In genomic region chr4:174262624-174263444, GRCh38 we compare ENCODE assay signal across 27 cellular contexts. TPM values are rescaled to one million over a fixed set of nuclear protein-coding genes. Genes with fewer than 3 reads are reported as not detected.
DNase-seq lines count a peak whose midpoint lies in the region; ATAC-seq, FAIRE-seq and TF ChIP-seq lines count a peak whose summit lies in the region.
"Had no signal": no experiment of that assay in that cellular context is flagged by ENCODE, and none has a peak within 500 bp of the region (broad histone marks: within the 10 kb centered on the region; RNA-seq: fewer than 3 reads in every experiment).

No MANE protein-coding gene starts in this region.

- POLR2A ChIA-PET in GM12878 (lab: Charles Lee), result no interaction called here
- POLR2A ChIA-PET in naive thymus-derived CD4-positive, alpha-beta T cell (lab: Charles Lee), result interaction anchor here (0.7 kb wide), 1 partner anchor 11 kb away, joined by 3 read pairs; no protein-coding TSS in a partner anchor

- H3K9ac ChIP-seq in GM12878 (ENCODE audit: control insufficient read depth, insufficient read depth, low read length), result no peak overlapping the region
- H3K9ac ChIP-seq: BLaER1 had no signal

- H3K4me3 ChIP-seq in BE2C (ENCODE audit: low read depth, low read length), result peak overlapping the region; percentile 83
- H3K4me3 ChIP-seq in GM12878, result no peak overlapping the region
- no peak overlapping the region for H3K4me3 ChIP-seq in naive thymus-derived CD4-positive, alpha-beta T cell (ENCODE audit: low read length)
- H3K4me3 ChIP-seq: BLaER1, body of pancreas, heart right ventricle, lung, ovary, tibial artery had no signal

- H3K4me2 ChIP-seq in GM12878 (ENCODE audit: control insufficient read depth, insufficient read depth), result no peak overlapping the region
- H3K4me2 ChIP-seq: BLaER1 had no signal

- peak; percentile 56 for DNase-seq in BE2C
- no peak for DNase-seq in HTR-8/SVneo (ENCODE audit: insufficient read length, low spot score)
- DNase-seq in GM12878 (ENCODE audit: low read depth, low spot score), result no peak
- no peak for DNase-seq in mesothelial cell of epicardium (ENCODE audit: low spot score in 2 of 2, unreplicated experiment in 2 of 2)
- DNase-seq in DMS79 (lab: John Stamatoyannopoulos, UW), result no peak
- DNase-seq in naive thymus-derived CD4-positive, alpha-beta T cell, result no peak
- no peak for DNase-seq in NOMO-1 (lab: John Stamatoyannopoulos, UW; ENCODE audit: unreplicated experiment in 2 of 2)
- DNase-seq: activated CD4-positive, alpha-beta T cell treated with anti-CD3 and anti-CD28 coated beads, Interleukin-2, amount 50 U/mL, for 1 hour; activated CD4-positive, CD25-positive, alpha-beta regulatory T cell; activated T-cell treated with anti-CD3 and anti-CD28 coated beads, Interleukin-2, amount 50 U/mL, for 48 hours; body of pancreas; dermis blood vessel endothelial cell; foreskin keratinocyte; H7; heart right ventricle; Kasumi-1; NCI-H1436; NCI-H2107; NCI-H345; NCI-H69; ovary; retina; tibial artery had no signal

- TF ChIP-seq RAD21 in GM12878 (IDR thresholded peaks at IDR 0.05; ENCODE audit: insufficient read depth, low read depth, low read length), result no peak

- TF ChIP-seq POLR2A in GM12878 (IDR thresholded peaks at IDR 0.05; ENCODE audit: low read depth, low read length), result no peak

- no peaks in the 10 kb centered on the region for H4K20me1 ChIP-seq in GM12878 (ENCODE audit: control insufficient read depth, insufficient read depth)

- peak overlapping the region; percentile 7 for H3K27ac Mint-ChIP-seq in mesothelial cell of epicardium
- peak overlapping the region in 2 of 9 donors; percentile 21 to 59 for H3K27ac Mint-ChIP-seq in naive thymus-derived CD4-positive, alpha-beta T cell

- H3K79me2 ChIP-seq in GM12878 (ENCODE audit: control insufficient read depth, insufficient read depth, low read length), result no peaks in the 10 kb centered on the region

- FAIRE-seq in HTR-8/SVneo (lab: Jason Lieb, UNC) (peak; percentile 42), GM12878 (lab: Jason Lieb, UNC) (no peak)

- no peaks in the 10 kb centered on the region for H3K9me3 Mint-ChIP-seq in mesothelial cell of epicardium
- peaks cover 0 to 1% (median 0%) of the 10 kb centered on the region in 11 donors for H3K9me3 Mint-ChIP-seq in naive thymus-derived CD4-positive, alpha-beta T cell
- H3K9me3 Mint-ChIP-seq: neural crest cell had no signal

- no peaks in the 10 kb centered on the region for H3K27me3 Mint-ChIP-seq in mesothelial cell of epicardium (ENCODE audit: low read depth)
- no peaks in the 10 kb centered on the region for H3K27me3 Mint-ChIP-seq in naive thymus-derived CD4-positive, alpha-beta T cell

- 0 out of 3 replicates have a peak, but pooled peaks have one; percentile 17 for ATAC-seq in GM12878
- ATAC-seq in naive thymus-derived CD4-positive, alpha-beta T cell, result no peak
- ATAC-seq: body of pancreas, esophagus mucosa, foreskin keratinocyte had no signal

- SMC1A ChIA-PET in GM12878 (lab: Charles Lee; ENCODE audit: uncharacterized antibody, unreplicated experiment), result interaction anchor here (0.9 to 2.0 kb wide), 6 partner anchors 9 to 69 kb away, joined by 3 to 11 read pairs (median 5); no protein-coding TSS in a partner anchor

- no TSS peak for BruUV-seq in GM12878 (replicated peaks; lab: Mats Ljungman, UMichigan)

- no peak for TF ChIP-seq EP300 in GM12878 (IDR thresholded peaks at IDR 0.05; ENCODE audit: borderline replicate concordance in 1 of 2, control insufficient read depth in 1 of 2, low read depth in 2 of 2, low read length in 2 of 2)

- in situ Hi-C loops in GM12878 (cut with MboI), result no loop called here

- intact Hi-C loops in GM12878 (cut with micrococcal nuclease; ENCODE audit: unreplicated experiment), result no loop called here
- intact Hi-C loops in naive thymus-derived CD4-positive, alpha-beta T cell (cut with micrococcal nuclease), result no loop called here

- no peaks in the 10 kb centered on the region for H3K27me3 ChIP-seq in BE2C
- no peaks in the 10 kb centered on the region for H3K27me3 ChIP-seq in GM12878 (replicated peaks in 1 of 2; ENCODE audit: control insufficient read depth in 2 of 2, insufficient read depth in 2 of 2, low read length in 1 of 2)
- H3K27me3 ChIP-seq in naive thymus-derived CD4-positive, alpha-beta T cell (ENCODE audit: control insufficient read depth in 2 of 2, insufficient read depth in 2 of 2, low read length in 2 of 2), result no peaks in the 10 kb centered on the region
- H3K27me3 ChIP-seq: BLaER1, body of pancreas, foreskin keratinocyte, heart right ventricle, ovary, tibial artery had no signal

- CTCF ChIA-PET in GM12878 (lab: Yijun Ruan, JAX), result interaction anchor here (1.2 to 2.7 kb wide), 3 partner anchors 13 to 40 kb away, joined by 3 to 6 read pairs (median 5); partner anchors contain the start of genes CEP44 and FBXO8
- CTCF ChIA-PET in naive thymus-derived CD4-positive, alpha-beta T cell (lab: Charles Lee), result no interaction called here

- peaks cover 5% of the 10 kb centered on the region for H3K4me1 Mint-ChIP-seq in mesothelial cell of epicardium
- peaks cover 0 to 35% (median 15%) of the 10 kb centered on the region in 7 donors for H3K4me1 Mint-ChIP-seq in naive thymus-derived CD4-positive, alpha-beta T cell
- H3K4me1 Mint-ChIP-seq: neural crest cell had no signal

- H3K36me3 Mint-ChIP-seq in mesothelial cell of epicardium, result peaks cover 2% of the 10 kb centered on the region
- peaks cover 0 to 16% (median 10%) of the 10 kb centered on the region in 5 donors for H3K36me3 Mint-ChIP-seq in naive thymus-derived CD4-positive, alpha-beta T cell

- WGBS in GM12878 (ENCODE audit: insufficient coverage, insufficient replicate concordance, low lambda C conversion rate, missing lambda C conversion rate), result 95% methylated on average over 6 of the region's 6 CpGs

- H3K4me1 ChIP-seq in BE2C (peaks cover 3% of the 10 kb centered on the region), GM12878 (ENCODE audit: control insufficient read depth, insufficient read depth, low read length) (peaks cover 4% of the 10 kb centered on the region)
- H3K4me1 ChIP-seq in naive thymus-derived CD4-positive, alpha-beta T cell (ENCODE audit: control insufficient read depth in 2 of 2, insufficient read depth in 2 of 2, low read length in 2 of 2), result no peaks in the 10 kb centered on the region
- H3K4me1 ChIP-seq: BLaER1 had no signal

- H3K4me3 Mint-ChIP-seq in mesothelial cell of epicardium, result no peak overlapping the region
- H3K4me3 Mint-ChIP-seq in naive thymus-derived CD4-positive, alpha-beta T cell, result no peak overlapping the region
- H3K4me3 Mint-ChIP-seq: neural crest cell had no signal

- H3K9me3 ChIP-seq in BE2C (no peaks in the 10 kb centered on the region), GM12878 (replicated peaks; ENCODE audit: control insufficient read depth, insufficient read depth, low read length) (no peaks in the 10 kb centered on the region)
- H3K9me3 ChIP-seq in naive thymus-derived CD4-positive, alpha-beta T cell (ENCODE audit: control insufficient read depth in 2 of 3, low read length in 3 of 3), result no peaks in the 10 kb centered on the region
- H3K9me3 ChIP-seq: BLaER1, body of pancreas, heart right ventricle, ovary, tibial artery had no signal

- H3K36me3 ChIP-seq in BE2C (peaks cover 44% of the 10 kb centered on the region), GM12878 (ENCODE audit: control insufficient read depth in 2 of 2, insufficient read depth in 2 of 2, low read length in 1 of 2) (no peaks in the 10 kb centered on the region; a peak in 1 of 4 replicates)
- peaks cover 0 to 10% (median 0%) of the 10 kb centered on the region in 3 experiments for H3K36me3 ChIP-seq in naive thymus-derived CD4-positive, alpha-beta T cell (ENCODE audit: control insufficient read depth in 2 of 3, insufficient read depth in 3 of 3, low read length in 3 of 3)
- H3K36me3 ChIP-seq: ovary, tibial artery had no signal

- no peak for TF ChIP-seq CTCF in BE2C (IDR thresholded peaks at IDR 0.05; ENCODE audit: low read depth, low read length)
- TF ChIP-seq CTCF in GM12878 (IDR thresholded peaks at IDR 0.05 in 2 of 3, conservative IDR thresholded peaks at IDR 0.05 in 1 of 3; ENCODE audit: control insufficient read depth in 2 of 3, extremely low read depth in 1 of 3, insufficient read depth in 1 of 3, low read depth in 3 of 3, low read length in 3 of 3), result no peak
- no peak for TF ChIP-seq CTCF in mesothelial cell of epicardium (IDR thresholded peaks at IDR 0.05; ENCODE audit: unreplicated experiment)

- RAD21 ChIA-PET in GM12878 (lab: Charles Lee; ENCODE audit: unreplicated experiment), result interaction anchor here (1.1 to 1.4 kb wide), 3 partner anchors 13 to 23 kb away, joined by 3 to 4 read pairs (median 4); no protein-coding TSS in a partner anchor

- no peak overlapping the region; the same call in 1 of the 2 replicates for H3K27ac ChIP-seq in GM12878 (ENCODE audit: control insufficient read depth, insufficient read depth)
- no peak overlapping the region for H3K27ac ChIP-seq in naive thymus-derived CD4-positive, alpha-beta T cell (ENCODE audit: low read depth, low read length)
- H3K27ac ChIP-seq: BLaER1, body of pancreas, foreskin keratinocyte, ovary, tibial artery had no signal

- no peak overlapping the region for H2AFZ ChIP-seq in GM12878 (ENCODE audit: control insufficient read depth, low read depth, low read length)

RNA-seq across cellular contexts. Expression of gene FBXO8, which starts 20.6 kb away (rescaled TPM):
- 84.5 TPM for polyA plus RNA-seq in BE2C (2012; ENCODE audit: insufficient read depth, insufficient read length, low read depth)
- total RNA-seq in GM12878 (2013; cell fraction: nucleolus; rRNA removed), result 24.9 and 27.3 TPM in 2 replicates
- total RNA-seq in GM12878 (2014; rRNA removed) (15.9 and 23.2 TPM in 2 replicates), GM12878 (2014; rRNA removed; fragmentation: Illumina TruSeq; extraction: Trizol) (18.3 and 19.0 TPM in 2 replicates), GM12878 (2021) (13.1 and 13.6 TPM in 2 replicates), mesothelial cell of epicardium (12.6 to 15.6 TPM (median 13.5 TPM) in 3 replicates)
- polyA plus RNA-seq in GM12878 (2011; ENCODE audit: low read depth), result 4.2 TPM
- polyA plus RNA-seq in GM12878 (2011; rRNA removed) (38.1 and 51.8 TPM in 2 replicates), GM12878 (2014; fragmentation: Illumina TruSeq; extraction: Trizol) (14.9 and 15.1 TPM in 2 replicates), GM12878 (2014; fragmentation: Nextera tagmentation; extraction: Ambion mirVana) (10 to 100 TPM; 13.7 to 19.3 TPM), GM12878 (2014; rRNA removed) (8.8 and 11.3 TPM in 2 replicates), GM12878 (2016; fragmentation: Nextera tagmentation; extraction: Ambion mirVana) (10 to 100 TPM; 17.6 to 18.2 TPM)
- 17.0 and 19.2 TPM in 2 replicates for polyA plus RNA-seq in GM12878 (2011; cell fraction: cytosol; rRNA removed)
- polyA plus RNA-seq in GM12878 (2011; cell fraction: nucleus; rRNA removed), result 9.2 and 11.6 TPM in 2 replicates
- polyA plus RNA-seq in GM12878 (2012), result 7.6 and 13.4 TPM in 2 replicates
- 32.2 and 36.1 TPM in 2 replicates for polyA minus RNA-seq in GM12878 (2011; rRNA and poly(A)+ RNA removed)
- polyA minus RNA-seq in GM12878 (2011; cell fraction: cytosol; rRNA and poly(A)+ RNA removed), result 13.0 and 13.2 TPM in 2 replicates
- 25.9 and 30.8 TPM in 2 replicates for polyA minus RNA-seq in GM12878 (2011; cell fraction: nucleus; rRNA and poly(A)+ RNA removed)
- total RNA-seq in naive thymus-derived CD4-positive, alpha-beta T cell, result 10 to 100 TPM; 10.4 to 25.7 (median 23.3) TPM
- polyA plus RNA-seq in naive thymus-derived CD4-positive, alpha-beta T cell, result 10 to 100 TPM; 13.8 to 17.3 TPM

RNA-seq across cellular contexts. Expression of gene CEP44, which starts 20.9 kb away (rescaled TPM):
- polyA plus RNA-seq in BE2C (2012; ENCODE audit: insufficient read depth, insufficient read length, low read depth), result 30.6 TPM
- total RNA-seq in GM12878 (2013; cell fraction: nucleolus; rRNA removed), result 63.0 and 66.9 TPM in 2 replicates
- total RNA-seq in GM12878 (2014; rRNA removed) (12.5 and 14.6 TPM in 2 replicates), GM12878 (2014; rRNA removed; fragmentation: Illumina TruSeq; extraction: Trizol) (16.7 and 17.4 TPM in 2 replicates), GM12878 (2021) (13.3 and 16.6 TPM in 2 replicates), mesothelial cell of epicardium (21.7 to 24.1 TPM (median 22.0 TPM) in 3 replicates)
- 5.4 TPM for polyA plus RNA-seq in GM12878 (2011; ENCODE audit: low read depth)
- polyA plus RNA-seq in GM12878 (2011; rRNA removed) (19.8 and 33.0 TPM in 2 replicates), GM12878 (2014; fragmentation: Illumina TruSeq; extraction: Trizol) (11.4 and 13.1 TPM in 2 replicates), GM12878 (2014; fragmentation: Nextera tagmentation; extraction: Ambion mirVana) (10 to 100 TPM in 1 of 2 experiments, 1 to 10 TPM in 1; 7.6 to 15.0 TPM), GM12878 (2014; rRNA removed) (9.1 and 10.5 TPM in 2 replicates), GM12878 (2016; fragmentation: Nextera tagmentation; extraction: Ambion mirVana) (10 to 100 TPM; 16.4 to 17.0 TPM)
- 5.9 and 6.9 TPM in 2 replicates for polyA plus RNA-seq in GM12878 (2011; cell fraction: cytosol; rRNA removed)
- 19.0 and 19.8 TPM in 2 replicates for polyA plus RNA-seq in GM12878 (2011; cell fraction: nucleus; rRNA removed)
- 7.6 and 12.7 TPM in 2 replicates for polyA plus RNA-seq in GM12878 (2012)
- polyA minus RNA-seq in GM12878 (2011; rRNA and poly(A)+ RNA removed), result 11.3 and 11.6 TPM in 2 replicates
- polyA minus RNA-seq in GM12878 (2011; cell fraction: cytosol; rRNA and poly(A)+ RNA removed), result 6.1 and 6.2 TPM in 2 replicates
- 16.8 and 20.0 TPM in 2 replicates for polyA minus RNA-seq in GM12878 (2011; cell fraction: nucleus; rRNA and poly(A)+ RNA removed)
- total RNA-seq in naive thymus-derived CD4-positive, alpha-beta T cell, result 10 to 100 TPM; 15.7 to 28.2 (median 18.1) TPM
- polyA plus RNA-seq in naive thymus-derived CD4-positive, alpha-beta T cell, result 1 to 10 TPM; 6.4 to 7.8 TPM
